In the genomic region with DNA sequence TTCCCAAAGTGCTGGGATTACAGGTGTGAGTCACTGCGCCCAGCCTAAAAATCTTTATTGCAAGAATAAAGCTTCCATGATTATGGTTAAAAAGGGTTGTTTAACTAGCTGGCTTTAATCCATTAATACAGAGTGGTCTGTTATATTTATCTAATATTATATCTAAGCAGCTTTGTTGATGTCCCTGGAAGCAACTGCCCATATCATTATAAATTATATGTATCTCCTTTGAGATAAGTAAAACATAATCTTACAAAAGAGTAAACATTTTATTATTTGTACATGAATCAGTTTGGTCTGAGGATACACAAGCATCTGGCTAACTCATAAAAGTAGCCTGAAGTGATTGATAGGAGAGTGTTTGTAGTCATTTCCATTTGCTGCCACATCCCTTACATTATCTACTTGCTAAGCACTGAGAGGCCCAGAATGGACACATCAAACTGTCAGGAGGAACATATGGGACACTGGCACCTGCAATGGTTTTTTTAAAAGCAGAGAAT, we compare ENCODE assay signal across 9 cellular contexts. TPM values are rescaled to one million over a fixed set of nuclear protein-coding genes. Genes with fewer than 3 reads are reported as not detected.
A peak's percentile ranks its signal among the peaks of the same experiment; 100 is the strongest.
DNase-seq lines count a peak whose midpoint lies in the region; ATAC-seq and TF ChIP-seq lines count a peak whose summit lies in the region.
"Had no signal": no experiment of that assay in that cellular context is flagged by ENCODE, and none has a peak within 500 bp of the region (broad histone marks: within the 10 kb centered on the region; RNA-seq: fewer than 3 reads in every experiment).

No MANE protein-coding gene starts in this region.

- in situ Hi-C loops in GM13977 (cut with MboI; ENCODE audit: low pct_unique_long_range_greater_than_20kb, low sequenced_read_pairs, unreplicated experiment), result no loop called here

- 92% methylated on average over 1 of the region's 1 CpG for WGBS in right lobe of liver (ENCODE audit: insufficient coverage, low coverage, low lambda C conversion rate, missing lambda C conversion rate)
- 93% methylated on average over 1 of the region's 1 CpG for WGBS in thymus

- H3K9me3 Mint-ChIP-seq in activated CD4-positive, alpha-beta T cell treated with anti-CD3 and anti-CD28 coated beads, Interleukin-2, amount 10 ng/mL, durations not matched to agents 7 days and 5 days, result no peaks in the 10 kb centered on the region
- H3K9me3 Mint-ChIP-seq: T-helper 1 cell treated with Interleukin-12 subunit alpha and Interleukin-12 subunit beta and Interleukin-4 antibody, amounts not matched to agents 30 μg/mL and 1 μg/mL, for 36 hours had no signal

- TF ChIP-seq CTCF in right lobe of liver (IDR thresholded peaks at IDR 0.05), result no peak
- TF ChIP-seq CTCF in left lung (IDR thresholded peaks at IDR 0.05), result no peak
- TF ChIP-seq CTCF in GM13977 (IDR thresholded peaks at IDR 0.05; ENCODE audit: extremely low read depth, insufficient read depth, missing control alignments), result no peak

- H3K4me3 Mint-ChIP-seq in activated CD4-positive, alpha-beta T cell treated with anti-CD3 and anti-CD28 coated beads, Interleukin-2, amount 10 ng/mL, durations not matched to agents 7 days and 5 days, result no peak overlapping the region
- no peak overlapping the region for H3K4me3 Mint-ChIP-seq in T-helper 17 cell
- H3K4me3 Mint-ChIP-seq: T-helper 1 cell treated with Interleukin-12 subunit alpha and Interleukin-12 subunit beta and Interleukin-4 antibody, amounts not matched to agents 30 μg/mL and 1 μg/mL, for 36 hours had no signal

- POLR2A ChIA-PET in activated CD4-positive, alpha-beta T cell treated with anti-CD3 and anti-CD28 coated beads, Interleukin-2, amount 10 ng/mL, durations not matched to agents 7 days and 5 days (lab: Charles Lee), result no interaction called here

- peaks cover 46% of the 10 kb centered on the region for H3K36me3 Mint-ChIP-seq in activated CD4-positive, alpha-beta T cell treated with anti-CD3 and anti-CD28 coated beads, Interleukin-2, amount 10 ng/mL, durations not matched to agents 7 days and 5 days (ENCODE audit: low read depth)
- peaks cover 15% of the 10 kb centered on the region for H3K36me3 Mint-ChIP-seq in T-helper 17 cell (ENCODE audit: low read depth)

- no peak for DNase-seq in activated CD4-positive, alpha-beta T cell treated with anti-CD3 and anti-CD28 coated beads, Interleukin-2, amount 10 ng/mL, durations not matched to agents 7 days and 5 days
- DNase-seq in activated CD4-positive, alpha-beta T cell treated with anti-CD3 and anti-CD28 coated beads for 48 hours, result no peak
- DNase-seq in T-helper 17 cell, result no peak
- no peak for DNase-seq in right lobe of liver
- DNase-seq in left lung, result no peak
- no peak for DNase-seq in GM13977 (ENCODE audit: low spot score)

- peak overlapping the region; percentile 80 for H3K27ac Mint-ChIP-seq in activated CD4-positive, alpha-beta T cell treated with anti-CD3 and anti-CD28 coated beads, Interleukin-2, amount 10 ng/mL, durations not matched to agents 7 days and 5 days
- peak overlapping the region; percentile 45 for H3K27ac Mint-ChIP-seq in T-helper 17 cell
- H3K27ac Mint-ChIP-seq: T-helper 1 cell treated with Interleukin-12 subunit alpha and Interleukin-12 subunit beta and Interleukin-4 antibody, amounts not matched to agents 30 μg/mL and 1 μg/mL, for 36 hours had no signal

- no peak overlapping the region for H3K4me3 ChIP-seq in right lobe of liver
- peak overlapping the region; percentile 10 for H3K4me3 ChIP-seq in thymus (ENCODE audit: low read length)
- H3K4me3 ChIP-seq in left lung, result no peak overlapping the region

- intact Hi-C loops in right lobe of liver (cut with DNase I), result no loop called here
- intact Hi-C loops in left lung (cut with DNase I), result no loop called here

- H3K9me3 ChIP-seq in T-helper 17 cell (ENCODE audit: control insufficient read depth, low read length, poor library complexity, severe bottlenecking) (no peaks in the 10 kb centered on the region), right lobe of liver (no peaks in the 10 kb centered on the region), thymus (ENCODE audit: control insufficient read depth) (no peaks in the 10 kb centered on the region), left lung (no peaks in the 10 kb centered on the region)

- peak overlapping the region; percentile 15 to 75 (median 46) for H3K27ac ChIP-seq in right lobe of liver
- peak overlapping the region; percentile 80 for H3K27ac ChIP-seq in thymus (ENCODE audit: low read depth)
- peak overlapping the region in 1 of 2 donors; percentile 40 for H3K27ac ChIP-seq in left lung

- TF ChIP-seq POLR2A in right lobe of liver (IDR thresholded peaks at IDR 0.05), result no peak

- peaks cover 0 to 22% (median 11%) of the 10 kb centered on the region in 4 donors for H3K4me1 ChIP-seq in right lobe of liver
- H3K4me1 ChIP-seq in thymus (ENCODE audit: control insufficient read depth, insufficient read depth, low read length), result peaks cover 50% of the 10 kb centered on the region
- H3K4me1 ChIP-seq in left lung, result peaks cover 0 to 14% of the 10 kb centered on the region in 2 donors

- peaks cover 24% of the 10 kb centered on the region for H3K4me1 Mint-ChIP-seq in activated CD4-positive, alpha-beta T cell treated with anti-CD3 and anti-CD28 coated beads, Interleukin-2, amount 10 ng/mL, durations not matched to agents 7 days and 5 days
- H3K4me1 Mint-ChIP-seq in T-helper 17 cell, result peaks cover 22% of the 10 kb centered on the region

- CTCF ChIA-PET in activated CD4-positive, alpha-beta T cell treated with anti-CD3 and anti-CD28 coated beads, Interleukin-2, amount 10 ng/mL, durations not matched to agents 7 days and 5 days (lab: Charles Lee), result no interaction called here

- no peaks in the 10 kb centered on the region for H3K27me3 Mint-ChIP-seq in activated CD4-positive, alpha-beta T cell treated with anti-CD3 and anti-CD28 coated beads, Interleukin-2, amount 10 ng/mL, durations not matched to agents 7 days and 5 days
- H3K27me3 Mint-ChIP-seq in T-helper 17 cell, result no peaks in the 10 kb centered on the region

- ATAC-seq in T-helper 17 cell (no peak), right lobe of liver (no peak), left lung (no peak), GM19324 (IDR thresholded peaks at IDR 0.05; ENCODE audit: low FRiP score, unreplicated experiment) (no peak)

- peaks cover 0 to 3% (median 0%) of the 10 kb centered on the region in 4 donors for H3K36me3 ChIP-seq in right lobe of liver
- H3K36me3 ChIP-seq in thymus (ENCODE audit: control insufficient read depth, insufficient read depth), result peaks cover 3% of the 10 kb centered on the region
- peaks cover 0 to 56% of the 10 kb centered on the region in 2 donors for H3K36me3 ChIP-seq in left lung

- H3K27me3 ChIP-seq in right lobe of liver, result no peaks in the 10 kb centered on the region
- H3K27me3 ChIP-seq in thymus (ENCODE audit: control insufficient read depth, insufficient read depth), result no peaks in the 10 kb centered on the region
- no peaks in the 10 kb centered on the region for H3K27me3 ChIP-seq in left lung

RNA-seq across cellular contexts. Expression of gene TRAF3IP2, which starts 46.9 kb away (rescaled TPM):
- total RNA-seq in activated CD4-positive, alpha-beta T cell treated with anti-CD3 and anti-CD28 coated beads, Interleukin-2, amount 10 ng/mL, durations not matched to agents 7 days and 5 days, result 10 to 100 TPM; 30.2 to 34.1 TPM
- total RNA-seq in T-helper 17 cell, result 10 to 100 TPM; 19.9 to 33.5 TPM
- 10 to 100 TPM in 2 of 6 experiments, 1 to 10 TPM in 4; 5.0 to 21.9 (median 8.6) TPM for total RNA-seq in right lobe of liver
- polyA plus RNA-seq in thymus, result 38.9 TPM
- total RNA-seq in left lung, result 10 to 100 TPM; 25.6 to 26.2 TPM
